In the genomic region with DNA sequence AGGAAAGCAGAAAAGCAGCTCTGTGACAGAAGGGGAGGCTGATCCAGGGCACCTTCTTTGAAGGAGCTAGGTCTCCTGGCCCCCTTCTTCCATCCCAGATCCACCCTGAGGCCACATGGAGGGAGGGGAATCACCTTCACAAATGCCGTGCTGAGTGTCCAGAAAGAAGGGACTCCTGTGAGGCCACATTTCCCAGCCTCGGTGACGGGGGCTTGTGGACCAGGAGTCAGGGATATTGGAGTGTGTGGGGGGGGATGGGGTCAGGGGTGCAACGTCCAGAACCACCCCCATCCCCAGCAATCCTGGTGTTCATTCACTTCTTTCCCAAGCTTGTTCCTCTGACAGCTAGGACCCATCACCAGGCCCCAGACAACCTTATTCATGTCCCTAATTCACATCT, we compare ENCODE assay signal across 17 cellular contexts. TPM values are rescaled to one million over a fixed set of nuclear protein-coding genes. Genes with fewer than 3 reads are reported as not detected.
DNase-seq lines count a peak whose midpoint lies in the region; ATAC-seq and TF ChIP-seq lines count a peak whose summit lies in the region.
"Had no signal": no experiment of that assay in that cellular context is flagged by ENCODE, and none has a peak within 500 bp of the region (broad histone marks: within the 10 kb centered on the region; RNA-seq: fewer than 3 reads in every experiment).

No MANE protein-coding gene starts in this region.

- H3K27me3 Mint-ChIP-seq in T-helper 2 cell treated with Interferon-gamma antibody and Interleukin-4, amounts not matched to agents 5 μg/mL and 100 μg/mL, for 36 hours (ENCODE audit: low read depth) = peaks cover 3% of the 10 kb centered on the region
- peaks cover 4% of the 10 kb centered on the region for H3K27me3 Mint-ChIP-seq in activated naive CD8-positive, alpha-beta T cell treated with anti-CD3 and anti-CD28 coated beads, Interleukin-2, amount 10 ng/mL, durations not matched to agents 7 days and 5 days
- H3K27me3 Mint-ChIP-seq in activated naive CD8-positive, alpha-beta T cell treated with anti-CD3 and anti-CD28 coated beads for 36 hours = no peaks in the 10 kb centered on the region
- H3K27me3 Mint-ChIP-seq in naive thymus-derived CD4-positive, alpha-beta T cell = no peaks in the 10 kb centered on the region
- H3K27me3 Mint-ChIP-seq in type B pancreatic cell = no peaks in the 10 kb centered on the region

- H3K27ac Mint-ChIP-seq in T-helper 2 cell treated with Interferon-gamma antibody and Interleukin-4, amounts not matched to agents 5 μg/mL and 100 μg/mL, for 36 hours = peak overlapping the region; percentile 8
- no peak overlapping the region for H3K27ac Mint-ChIP-seq in activated naive CD8-positive, alpha-beta T cell treated with anti-CD3 and anti-CD28 coated beads, Interleukin-2, amount 10 ng/mL, durations not matched to agents 7 days and 5 days
- no peak overlapping the region for H3K27ac Mint-ChIP-seq in activated naive CD8-positive, alpha-beta T cell treated with anti-CD3 and anti-CD28 coated beads for 36 hours
- peak overlapping the region in 3 of 9 donors; percentile 43 to 59 (median 54) for H3K27ac Mint-ChIP-seq in naive thymus-derived CD4-positive, alpha-beta T cell
- no peak overlapping the region for H3K27ac Mint-ChIP-seq in type B pancreatic cell

- no peak overlapping the region for H3K4me3 ChIP-seq in naive thymus-derived CD4-positive, alpha-beta T cell (ENCODE audit: low read length)
- no peak overlapping the region for H3K4me3 ChIP-seq in left ventricle myocardium inferior

- TF ChIP-seq CTCF in type B pancreatic cell (conservative IDR thresholded peaks at IDR 0.05) (no peak), left ventricle myocardium inferior (IDR thresholded peaks at IDR 0.05; ENCODE audit: borderline replicate concordance) (no peak)

- H3K9me3 Mint-ChIP-seq in T-helper 2 cell treated with Interferon-gamma antibody and Interleukin-4, amounts not matched to agents 5 μg/mL and 100 μg/mL, for 36 hours = no peaks in the 10 kb centered on the region
- no peaks in the 10 kb centered on the region for H3K9me3 Mint-ChIP-seq in activated naive CD8-positive, alpha-beta T cell treated with anti-CD3 and anti-CD28 coated beads, Interleukin-2, amount 10 ng/mL, durations not matched to agents 7 days and 5 days
- H3K9me3 Mint-ChIP-seq in activated naive CD8-positive, alpha-beta T cell treated with anti-CD3 and anti-CD28 coated beads for 36 hours = no peaks in the 10 kb centered on the region
- H3K9me3 Mint-ChIP-seq in naive thymus-derived CD4-positive, alpha-beta T cell = peaks cover 0 to 3% (median 0%) of the 10 kb centered on the region in 11 donors
- no peaks in the 10 kb centered on the region for H3K9me3 Mint-ChIP-seq in type B pancreatic cell

- POLR2A ChIA-PET in activated naive CD8-positive, alpha-beta T cell treated with anti-CD3 and anti-CD28 coated beads, Interleukin-2, amount 10 ng/mL, durations not matched to agents 7 days and 5 days (lab: Charles Lee) = interaction anchor here (0.6 to 0.8 kb wide), 2 partner anchors 56 to 217 kb away, joined by 3 read pairs; no protein-coding TSS in a partner anchor
- POLR2A ChIA-PET in naive thymus-derived CD4-positive, alpha-beta T cell (lab: Charles Lee) = interaction anchor here (0.7 to 5.3 kb wide), 5 partner anchors 19 to 98 kb away, joined by 3 to 48 read pairs (median 8); partner anchors contain the start of gene SLC35A2

- H3K27ac ChIP-seq in naive thymus-derived CD4-positive, alpha-beta T cell (ENCODE audit: low read depth, low read length) = peak overlapping the region; percentile 7
- no peak overlapping the region for H3K27ac ChIP-seq in left ventricle myocardium inferior (replicated peaks)
- H3K27ac ChIP-seq: BLaER1 had no signal

- DNase-seq in T-helper 2 cell treated with Interferon-gamma antibody and Interleukin-4, amounts not matched to agents 5 μg/mL and 100 μg/mL, for 36 hours (ENCODE audit: low spot score) = no peak
- DNase-seq in T-helper 2 cell (no peak), type B pancreatic cell (ENCODE audit: extremely low spot score, unreplicated experiment) (peak; percentile 42), left ventricle myocardium inferior (no peak)
- DNase-seq in activated naive CD8-positive, alpha-beta T cell treated with anti-CD3 and anti-CD28 coated beads, Interleukin-2, amount 10 ng/mL, durations not matched to agents 7 days and 5 days = no peak
- DNase-seq in activated naive CD8-positive, alpha-beta T cell treated with anti-CD3 and anti-CD28 coated beads for 36 hours = no peak
- DNase-seq in naive thymus-derived CD4-positive, alpha-beta T cell = no peak
- DNase-seq: ACHN; GDM1; GOT3; IMR-90; NCI-H187 treated with DMSO at 0.1 percent for 48 hours; NCI-H2107; NK-92 treated with Interleukin-12 subunit alpha and Interleukin-12 subunit beta, amount 100 ng/mL, for 24 hours had no signal

- peaks cover 0 to 13% (median 0%) of the 10 kb centered on the region in 3 experiments for H3K36me3 ChIP-seq in naive thymus-derived CD4-positive, alpha-beta T cell (ENCODE audit: control insufficient read depth in 2 of 3, insufficient read depth in 3 of 3, low read length in 3 of 3)
- H3K36me3 ChIP-seq in left ventricle myocardium inferior = peaks cover 14% of the 10 kb centered on the region

- no peak for ATAC-seq in activated naive CD8-positive, alpha-beta T cell treated with anti-CD3 and anti-CD28 coated beads, Interleukin-2, amount 10 ng/mL, durations not matched to agents 7 days and 5 days (ENCODE audit: low read depth)
- no peak for ATAC-seq in naive thymus-derived CD4-positive, alpha-beta T cell
- ATAC-seq in GM19467 (IDR thresholded peaks at IDR 0.05; ENCODE audit: unreplicated experiment) = no peak
- ATAC-seq: HCT116 had no signal

- intact Hi-C loops in naive thymus-derived CD4-positive, alpha-beta T cell (cut with micrococcal nuclease) = loop anchor here (10.0 kb wide), 3 partner anchors 232 to 372 kb away; partner anchors contain the start of genes MAGIX (in 2 of the 2), FOXP3 (in 1 of the 2), GPKOW (in 1 of the 2) and PPP1R3F (in 1 of the 2)
- intact Hi-C loops in left ventricle myocardium inferior (cut with micrococcal nuclease) = no loop called here

- no peaks in the 10 kb centered on the region for H3K9me3 ChIP-seq in naive thymus-derived CD4-positive, alpha-beta T cell (ENCODE audit: control insufficient read depth in 2 of 3, low read length in 3 of 3)
- H3K9me3 ChIP-seq in left ventricle myocardium inferior (replicated peaks) = no peaks in the 10 kb centered on the region

- CTCF ChIA-PET in naive thymus-derived CD4-positive, alpha-beta T cell (lab: Charles Lee) = interaction anchor here (1.3 to 2.3 kb wide), 4 partner anchors 20 to 55 kb away, joined by 3 to 10 read pairs (median 6); no protein-coding TSS in a partner anchor

- no peaks in the 10 kb centered on the region for H3K27me3 ChIP-seq in naive thymus-derived CD4-positive, alpha-beta T cell (ENCODE audit: control insufficient read depth in 2 of 2, insufficient read depth in 2 of 2, low read length in 2 of 2)
- H3K27me3 ChIP-seq in left ventricle myocardium inferior (ENCODE audit: low read depth) = no peaks in the 10 kb centered on the region

- no peak overlapping the region for H3K4me3 Mint-ChIP-seq in T-helper 2 cell treated with Interferon-gamma antibody and Interleukin-4, amounts not matched to agents 5 μg/mL and 100 μg/mL, for 36 hours
- H3K4me3 Mint-ChIP-seq in activated naive CD8-positive, alpha-beta T cell treated with anti-CD3 and anti-CD28 coated beads, Interleukin-2, amount 10 ng/mL, durations not matched to agents 7 days and 5 days = peak overlapping the region; percentile 35
- no peak overlapping the region for H3K4me3 Mint-ChIP-seq in activated naive CD8-positive, alpha-beta T cell treated with anti-CD3 and anti-CD28 coated beads for 36 hours
- no peak overlapping the region for H3K4me3 Mint-ChIP-seq in naive thymus-derived CD4-positive, alpha-beta T cell
- peak overlapping the region; percentile 57 for H3K4me3 Mint-ChIP-seq in type B pancreatic cell

- peaks cover 9 to 10% of the 10 kb centered on the region in 2 donors for H3K4me1 ChIP-seq in naive thymus-derived CD4-positive, alpha-beta T cell (ENCODE audit: control insufficient read depth in 2 of 2, insufficient read depth in 2 of 2, low read length in 2 of 2)
- peaks cover 14% of the 10 kb centered on the region for H3K4me1 ChIP-seq in left ventricle myocardium inferior

- peaks cover 6% of the 10 kb centered on the region for H3K36me3 Mint-ChIP-seq in T-helper 2 cell treated with Interferon-gamma antibody and Interleukin-4, amounts not matched to agents 5 μg/mL and 100 μg/mL, for 36 hours (ENCODE audit: low read depth)
- H3K36me3 Mint-ChIP-seq in activated naive CD8-positive, alpha-beta T cell treated with anti-CD3 and anti-CD28 coated beads, Interleukin-2, amount 10 ng/mL, durations not matched to agents 7 days and 5 days = peaks cover 4% of the 10 kb centered on the region
- peaks cover 7% of the 10 kb centered on the region for H3K36me3 Mint-ChIP-seq in activated naive CD8-positive, alpha-beta T cell treated with anti-CD3 and anti-CD28 coated beads for 36 hours
- H3K36me3 Mint-ChIP-seq in naive thymus-derived CD4-positive, alpha-beta T cell = peaks cover 0 to 4% (median 0%) of the 10 kb centered on the region in 5 donors
- H3K36me3 Mint-ChIP-seq in type B pancreatic cell = peaks cover 4% of the 10 kb centered on the region

- H3K4me1 Mint-ChIP-seq in T-helper 2 cell treated with Interferon-gamma antibody and Interleukin-4, amounts not matched to agents 5 μg/mL and 100 μg/mL, for 36 hours (ENCODE audit: low read depth) = peaks cover 21% of the 10 kb centered on the region
- peaks cover 18% of the 10 kb centered on the region for H3K4me1 Mint-ChIP-seq in activated naive CD8-positive, alpha-beta T cell treated with anti-CD3 and anti-CD28 coated beads, Interleukin-2, amount 10 ng/mL, durations not matched to agents 7 days and 5 days
- peaks cover 26% of the 10 kb centered on the region for H3K4me1 Mint-ChIP-seq in activated naive CD8-positive, alpha-beta T cell treated with anti-CD3 and anti-CD28 coated beads for 36 hours
- peaks cover 12 to 40% (median 25%) of the 10 kb centered on the region in 7 donors for H3K4me1 Mint-ChIP-seq in naive thymus-derived CD4-positive, alpha-beta T cell
- peaks cover 8% of the 10 kb centered on the region for H3K4me1 Mint-ChIP-seq in type B pancreatic cell (ENCODE audit: unreplicated experiment)

RNA-seq across cellular contexts. Expression of gene TIMM17B, which starts 4.7 kb away (rescaled TPM):
- 10 to 100 TPM; 39.2 to 44.5 TPM for total RNA-seq in activated naive CD8-positive, alpha-beta T cell treated with anti-CD3 and anti-CD28 coated beads, Interleukin-2, amount 10 ng/mL, durations not matched to agents 7 days and 5 days
- 10 to 100 TPM; 57.8 to 60.5 TPM for total RNA-seq in activated naive CD8-positive, alpha-beta T cell treated with anti-CD3 and anti-CD28 coated beads for 36 hours
- 10 to 100 TPM; 41.1 to 46.6 (median 44.2) TPM for total RNA-seq in naive thymus-derived CD4-positive, alpha-beta T cell
- 10 to 100 TPM; 55.8 to 57.0 TPM for polyA plus RNA-seq in naive thymus-derived CD4-positive, alpha-beta T cell
- total RNA-seq in type B pancreatic cell (ENCODE audit: low replicate concordance) = 64.4 and 77.4 TPM in 2 replicates
- 76.1 TPM for total RNA-seq in left ventricle myocardium inferior

RNA-seq across cellular contexts. Expression of gene PQBP1, which starts 4.8 kb away (rescaled TPM):
- total RNA-seq in activated naive CD8-positive, alpha-beta T cell treated with anti-CD3 and anti-CD28 coated beads, Interleukin-2, amount 10 ng/mL, durations not matched to agents 7 days and 5 days = 10 to 100 TPM; 58.2 to 61.0 TPM
- 10 to 100 TPM; 84.3 to 85.7 TPM for total RNA-seq in activated naive CD8-positive, alpha-beta T cell treated with anti-CD3 and anti-CD28 coated beads for 36 hours
- 10 to 100 TPM; 64.1 to 89.5 (median 74.6) TPM for total RNA-seq in naive thymus-derived CD4-positive, alpha-beta T cell
- 100 to 1,000 TPM; 110 to 125 TPM for polyA plus RNA-seq in naive thymus-derived CD4-positive, alpha-beta T cell
- total RNA-seq in type B pancreatic cell (ENCODE audit: low replicate concordance) (58.6 and 77.9 TPM in 2 replicates), left ventricle myocardium inferior (60.3 TPM)

RNA-seq across cellular contexts. Expression of gene SLC35A2, which starts 18.6 kb away (rescaled TPM):
- total RNA-seq in activated naive CD8-positive, alpha-beta T cell treated with anti-CD3 and anti-CD28 coated beads, Interleukin-2, amount 10 ng/mL, durations not matched to agents 7 days and 5 days = 10 to 100 TPM; 12.7 to 14.1 TPM
- total RNA-seq in activated naive CD8-positive, alpha-beta T cell treated with anti-CD3 and anti-CD28 coated beads for 36 hours = 10 to 100 TPM; 20.8 to 24.0 TPM
- total RNA-seq in naive thymus-derived CD4-positive, alpha-beta T cell = 10 to 100 TPM; 13.9 to 36.7 (median 18.5) TPM
- polyA plus RNA-seq in naive thymus-derived CD4-positive, alpha-beta T cell = 1 to 10 TPM; 6.7 to 8.1 TPM
- total RNA-seq in type B pancreatic cell (ENCODE audit: low replicate concordance) (33.3 and 79.0 TPM in 2 replicates), left ventricle myocardium inferior (10.4 TPM)

RNA-seq across cellular contexts. Expression of gene PIM2, which starts 25.9 kb away (rescaled TPM):
- total RNA-seq in activated naive CD8-positive, alpha-beta T cell treated with anti-CD3 and anti-CD28 coated beads, Interleukin-2, amount 10 ng/mL, durations not matched to agents 7 days and 5 days = 10 to 100 TPM; 63.1 to 63.2 TPM
- total RNA-seq in activated naive CD8-positive, alpha-beta T cell treated with anti-CD3 and anti-CD28 coated beads for 36 hours = 100 to 1,000 TPM; 213 to 219 TPM
- total RNA-seq in naive thymus-derived CD4-positive, alpha-beta T cell = 100 to 1,000 TPM; 144 to 321 (median 276) TPM
- polyA plus RNA-seq in naive thymus-derived CD4-positive, alpha-beta T cell = 100 to 1,000 TPM; 401 to 463 TPM
- total RNA-seq in type B pancreatic cell (ENCODE audit: low replicate concordance) = 9.3 and 11.5 TPM in 2 replicates
- total RNA-seq in left ventricle myocardium inferior = 3.3 TPM

RNA-seq across cellular contexts. Expression of gene PCSK1N, which starts 57.5 kb away (rescaled TPM):
- total RNA-seq in activated naive CD8-positive, alpha-beta T cell treated with anti-CD3 and anti-CD28 coated beads, Interleukin-2, amount 10 ng/mL, durations not matched to agents 7 days and 5 days = 1 to 10 TPM in 1 of 2 experiments, under 1 TPM in 1; 0.68 to 1.2 TPM
- total RNA-seq in activated naive CD8-positive, alpha-beta T cell treated with anti-CD3 and anti-CD28 coated beads for 36 hours = 1 to 10 TPM; 1.4 to 1.8 TPM
- total RNA-seq in naive thymus-derived CD4-positive, alpha-beta T cell = 10 to 100 TPM in 1 of 5 experiments, 1 to 10 TPM in 3, under 1 TPM in 1; 0.36 to 14.0 (median 3.5) TPM
- 1 to 10 TPM; 6.0 to 7.9 TPM for polyA plus RNA-seq in naive thymus-derived CD4-positive, alpha-beta T cell
- total RNA-seq in type B pancreatic cell (ENCODE audit: low replicate concordance) (109 and 246 TPM in 2 replicates), left ventricle myocardium inferior (not detected)
- total RNA-seq: IMR-90 had no signal

Comparison
In these comparisons a context has a peak if more than half of its experiments do, and no peak if none do; other contexts are left out.
1. H3K4me3 Mint-ChIP-seq: peak in activated naive CD8-positive, alpha-beta T cell treated with anti-CD3 and anti-CD28 coated beads, Interleukin-2, amount 10 ng/mL, durations not matched to agents 7 days and 5 days (single experiment) and type B pancreatic cell (single experiment); none in T-helper 2 cell treated with Interferon-gamma antibody and Interleukin-4, amounts not matched to agents 5 μg/mL and 100 μg/mL, for 36 hours (single experiment), activated naive CD8-positive, alpha-beta T cell treated with anti-CD3 and anti-CD28 coated beads for 36 hours (single experiment) and naive thymus-derived CD4-positive, alpha-beta T cell (0 of 10).